1 cellular context compared by ENCODE assay signal in the genomic region with DNA sequence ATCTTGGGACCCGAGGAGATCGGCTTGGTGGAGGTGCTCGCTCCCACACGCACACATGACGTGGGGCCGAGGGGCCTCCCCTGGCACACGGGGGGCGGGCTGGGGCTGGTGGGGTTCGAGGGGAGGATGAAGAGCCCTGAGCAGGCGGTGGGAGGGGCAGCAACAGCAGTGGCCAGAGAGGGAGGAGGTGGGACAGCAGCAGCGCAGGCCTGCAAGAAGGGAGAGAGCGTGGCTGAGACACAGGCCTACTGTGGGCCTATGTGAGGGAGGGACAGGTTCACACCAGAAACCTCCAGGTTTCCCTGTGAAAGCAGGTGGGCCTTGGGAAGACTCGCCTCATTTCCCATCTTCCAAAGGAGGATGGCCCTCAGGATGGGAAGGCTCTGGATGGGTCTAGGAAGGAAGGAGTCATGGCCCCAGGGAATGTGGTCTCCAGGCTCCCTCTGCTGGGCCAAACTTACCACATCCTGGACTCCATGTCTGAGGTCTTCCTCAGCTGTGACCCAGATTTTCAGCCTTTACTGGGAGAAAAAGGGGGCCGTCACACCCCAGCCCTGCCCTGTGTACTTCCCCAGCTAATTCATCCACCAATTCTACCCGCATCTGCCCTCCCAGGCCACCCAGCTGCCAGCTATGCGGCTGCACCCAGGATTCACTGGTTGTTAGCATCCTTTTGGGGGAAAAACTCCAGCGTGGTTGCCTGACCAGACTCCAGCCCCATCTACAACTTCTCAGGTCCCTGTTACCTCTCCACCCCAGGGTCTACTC.
TF ChIP-seq lines count a peak whose summit lies in the region.

No MANE protein-coding gene starts in this region.

TF ChIP-seq in GM23338, 12 proteins besides CTCF, POLR2A, EP300 and RAD21 (continued from another document):
- TF ChIP-seq, protein P1, sequence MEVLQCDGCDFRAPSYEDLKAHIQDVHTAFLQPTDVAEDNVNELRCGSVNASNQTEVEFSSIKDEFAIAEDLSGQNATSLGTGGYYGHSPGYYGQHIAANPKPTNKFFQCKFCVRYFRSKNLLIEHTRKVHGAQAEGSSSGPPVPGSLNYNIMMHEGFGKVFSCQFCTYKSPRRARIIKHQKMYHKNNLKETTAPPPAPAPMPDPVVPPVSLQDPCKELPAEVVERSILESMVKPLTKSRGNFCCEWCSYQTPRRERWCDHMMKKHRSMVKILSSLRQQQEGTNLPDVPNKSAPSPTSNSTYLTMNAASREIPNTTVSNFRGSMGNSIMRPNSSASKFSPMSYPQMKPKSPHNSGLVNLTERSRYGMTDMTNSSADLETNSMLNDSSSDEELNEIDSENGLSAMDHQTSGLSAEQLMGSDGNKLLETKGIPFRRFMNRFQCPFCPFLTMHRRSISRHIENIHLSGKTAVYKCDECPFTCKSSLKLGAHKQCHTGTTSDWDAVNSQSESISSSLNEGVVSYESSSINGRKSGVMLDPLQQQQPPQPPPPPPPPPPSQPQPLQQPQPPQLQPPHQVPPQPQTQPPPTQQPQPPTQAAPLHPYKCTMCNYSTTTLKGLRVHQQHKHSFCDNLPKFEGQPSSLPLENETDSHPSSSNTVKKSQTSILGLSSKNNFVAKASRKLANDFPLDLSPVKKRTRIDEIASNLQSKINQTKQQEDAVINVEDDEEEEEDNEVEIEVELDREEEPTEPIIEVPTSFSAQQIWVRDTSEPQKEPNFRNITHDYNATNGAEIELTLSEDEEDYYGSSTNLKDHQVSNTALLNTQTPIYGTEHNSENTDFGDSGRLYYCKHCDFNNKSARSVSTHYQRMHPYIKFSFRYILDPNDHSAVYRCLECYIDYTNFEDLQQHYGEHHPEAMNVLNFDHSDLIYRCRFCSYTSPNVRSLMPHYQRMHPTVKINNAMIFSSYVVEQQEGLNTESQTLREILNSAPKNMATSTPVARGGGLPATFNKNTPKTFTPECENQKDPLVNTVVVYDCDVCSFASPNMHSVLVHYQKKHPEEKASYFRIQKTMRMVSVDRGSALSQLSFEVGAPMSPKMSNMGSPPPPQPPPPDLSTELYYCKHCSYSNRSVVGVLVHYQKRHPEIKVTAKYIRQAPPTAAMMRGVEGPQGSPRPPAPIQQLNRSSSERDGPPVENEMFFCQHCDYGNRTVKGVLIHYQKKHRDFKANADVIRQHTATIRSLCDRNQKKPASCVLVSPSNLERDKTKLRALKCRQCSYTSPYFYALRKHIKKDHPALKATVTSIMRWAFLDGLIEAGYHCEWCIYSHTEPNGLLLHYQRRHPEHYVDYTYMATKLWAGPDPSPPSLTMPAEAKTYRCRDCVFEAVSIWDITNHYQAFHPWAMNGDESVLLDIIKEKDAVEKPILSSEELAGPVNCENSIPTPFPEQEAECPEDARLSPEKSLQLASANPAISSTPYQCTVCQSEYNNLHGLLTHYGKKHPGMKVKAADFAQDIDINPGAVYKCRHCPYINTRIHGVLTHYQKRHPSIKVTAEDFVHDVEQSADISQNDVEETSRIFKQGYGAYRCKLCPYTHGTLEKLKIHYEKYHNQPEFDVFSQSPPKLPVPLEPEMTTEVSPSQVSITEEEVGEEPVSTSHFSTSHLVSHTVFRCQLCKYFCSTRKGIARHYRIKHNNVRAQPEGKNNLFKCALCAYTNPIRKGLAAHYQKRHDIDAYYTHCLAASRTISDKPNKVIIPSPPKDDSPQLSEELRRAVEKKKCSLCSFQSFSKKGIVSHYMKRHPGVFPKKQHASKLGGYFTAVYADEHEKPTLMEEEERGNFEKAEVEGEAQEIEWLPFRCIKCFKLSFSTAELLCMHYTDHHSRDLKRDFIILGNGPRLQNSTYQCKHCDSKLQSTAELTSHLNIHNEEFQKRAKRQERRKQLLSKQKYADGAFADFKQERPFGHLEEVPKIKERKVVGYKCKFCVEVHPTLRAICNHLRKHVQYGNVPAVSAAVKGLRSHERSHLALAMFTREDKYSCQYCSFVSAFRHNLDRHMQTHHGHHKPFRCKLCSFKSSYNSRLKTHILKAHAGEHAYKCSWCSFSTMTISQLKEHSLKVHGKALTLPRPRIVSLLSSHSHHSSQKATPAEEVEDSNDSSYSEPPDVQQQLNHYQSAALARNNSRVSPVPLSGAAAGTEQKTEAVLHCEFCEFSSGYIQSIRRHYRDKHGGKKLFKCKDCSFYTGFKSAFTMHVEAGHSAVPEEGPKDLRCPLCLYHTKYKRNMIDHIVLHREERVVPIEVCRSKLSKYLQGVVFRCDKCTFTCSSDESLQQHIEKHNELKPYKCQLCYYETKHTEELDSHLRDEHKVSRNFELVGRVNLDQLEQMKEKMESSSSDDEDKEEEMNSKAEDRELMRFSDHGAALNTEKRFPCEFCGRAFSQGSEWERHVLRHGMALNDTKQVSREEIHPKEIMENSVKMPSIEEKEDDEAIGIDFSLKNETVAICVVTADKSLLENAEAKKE (CRISPR knock-in tag; IDR thresholded peaks at IDR 0.05) = no peak
- TF ChIP-seq ZNF331 (CRISPR knock-in tag; IDR thresholded peaks at IDR 0.05; ENCODE audit: low read depth) (no peak), STAT1 (IDR thresholded peaks at IDR 0.05; ENCODE audit: unreplicated experiment) (no peak)
